In genomic region chr6:166540631-166541331, GRCh38 we compare ENCODE assay signal across 8 cellular contexts. TPM values are rescaled to one million over a fixed set of nuclear protein-coding genes. Genes with fewer than 3 reads are reported as not detected.
A peak's percentile ranks its signal among the peaks of the same experiment; 100 is the strongest.
DNase-seq lines count a peak whose midpoint lies in the region; ATAC-seq and TF ChIP-seq lines count a peak whose summit lies in the region.

No MANE protein-coding gene starts in this region.

- no peaks in the 10 kb centered on the region for H3K27me3 ChIP-seq in OCI-LY3 (ENCODE audit: low read depth, low read length)

- H3K27ac Mint-ChIP-seq in neural crest cell (ENCODE audit: unreplicated experiment), result peak overlapping the region; percentile 79
- H3K27ac Mint-ChIP-seq in type B pancreatic cell, result peak overlapping the region; percentile 27

- no peaks in the 10 kb centered on the region for H3K9me3 ChIP-seq in OCI-LY3 (ENCODE audit: insufficient read depth, low read length)

- H3K9ac ChIP-seq in OCI-LY3 (ENCODE audit: low read length), result 0 out of 2 replicates have a peak overlapping the region, but pooled peaks have one; percentile 5

- TF ChIP-seq CTCF in OCI-LY3 (IDR thresholded peaks at IDR 0.05; ENCODE audit: low read depth, low read length) (no peak), neural crest cell (conservative IDR thresholded peaks at IDR 0.05) (no peak), type B pancreatic cell (conservative IDR thresholded peaks at IDR 0.05) (no peak)

- no peaks in the 10 kb centered on the region for H3K79me2 ChIP-seq in OCI-LY3 (ENCODE audit: low read length)

- H3K4me3 ChIP-seq in OCI-LY3 (ENCODE audit: low read length), result peak overlapping the region; percentile 73

- no peaks in the 10 kb centered on the region for H4K20me1 ChIP-seq in OCI-LY3 (ENCODE audit: insufficient read depth, low read length)

- DNase-seq in activated naive CD4-positive, alpha-beta T cell treated with anti-CD3 and anti-CD28 coated beads, Interleukin-2, amount 50 U/mL, for 16 hours, result peak; percentile 40
- DNase-seq in neural crest cell (ENCODE audit: low read depth, low spot score), result no peak
- DNase-seq in type B pancreatic cell (ENCODE audit: extremely low spot score, unreplicated experiment), result no peak
- no peak for DNase-seq in NCI-H1436 (lab: John Stamatoyannopoulos, UW)
- no peak for DNase-seq in mesenteric fat pad (ENCODE audit: low spot score)

- peaks cover 21% of the 10 kb centered on the region for H3K4me1 ChIP-seq in OCI-LY3 (ENCODE audit: low read length)

- H3K36me3 ChIP-seq in OCI-LY3 (replicated peaks; ENCODE audit: low read depth, low read length), result no peaks in the 10 kb centered on the region

- H3K4me1 Mint-ChIP-seq in neural crest cell (peaks cover 37% of the 10 kb centered on the region), type B pancreatic cell (ENCODE audit: unreplicated experiment) (peaks cover 30% of the 10 kb centered on the region)

- peak overlapping the region; percentile 86 for H3K4me2 ChIP-seq in OCI-LY3 (ENCODE audit: low read length)

- H3K36me3 Mint-ChIP-seq in neural crest cell (ENCODE audit: low read depth) (peaks cover 16% of the 10 kb centered on the region), type B pancreatic cell (peaks cover 6% of the 10 kb centered on the region)

- no peaks in the 10 kb centered on the region for H3K9me3 Mint-ChIP-seq in neural crest cell
- no peaks in the 10 kb centered on the region for H3K9me3 Mint-ChIP-seq in type B pancreatic cell

- H3K27me3 Mint-ChIP-seq in neural crest cell (ENCODE audit: low read depth) (no peaks in the 10 kb centered on the region), type B pancreatic cell (no peaks in the 10 kb centered on the region)

- H3K4me3 Mint-ChIP-seq in neural crest cell (peak overlapping the region; percentile 13), type B pancreatic cell (no peak overlapping the region)

- 0 out of 2 replicates have a peak overlapping the region, but pooled peaks have one; percentile 43 for H2AFZ ChIP-seq in OCI-LY3 (ENCODE audit: low read depth, low read length)

- peak overlapping the region; percentile 50 for H3K27ac ChIP-seq in OCI-LY3 (ENCODE audit: low read length)

- ATAC-seq in GM18499 (IDR thresholded peaks at IDR 0.05; ENCODE audit: insufficient read depth, unreplicated experiment), result peak; percentile 95
- ATAC-seq in HG02588 (IDR thresholded peaks at IDR 0.05; ENCODE audit: unreplicated experiment), result peak; percentile 97

RNA-seq across cellular contexts. Expression of gene RAMACL, which starts 45.7 kb away (rescaled TPM):
- total RNA-seq in neural crest cell (0.70 and 0.98 TPM in 2 replicates), type B pancreatic cell (ENCODE audit: low replicate concordance) (0.85 and 1.5 TPM in 2 replicates), mesenteric fat pad (3.2 TPM)
